ENCODE assay signal across 1 cellular context in genomic region chr20:63980317-63980805, GRCh38.
TF ChIP-seq lines count a peak whose summit lies in the region.

No MANE protein-coding gene starts in this region.

TF ChIP-seq in HepG2, 621 proteins besides CTCF, POLR2A, EP300 and RAD21 (continued from another document and continues in another):
- TF ChIP-seq NR0B2 (CRISPR knock-in tag; IDR thresholded peaks at IDR 0.05) (no peak), YEATS4 (CRISPR knock-in tag; IDR thresholded peaks at IDR 0.05; ENCODE audit: borderline replicate concordance) (no peak), FUBP1 (CRISPR knock-in tag; IDR thresholded peaks at IDR 0.05; ENCODE audit: borderline replicate concordance) (0 out of 2 replicates have a peak, but pooled peaks have one; percentile 34), TRAFD1 (CRISPR knock-in tag; IDR thresholded peaks at IDR 0.05; ENCODE audit: borderline replicate concordance) (no peak), ZNF318 (CRISPR knock-in tag; IDR thresholded peaks at IDR 0.05) (0 out of 2 replicates have a peak, but pooled peaks have one; percentile 67), MXD3 (CRISPR knock-in tag; IDR thresholded peaks at IDR 0.05) (no peak), NFIB (CRISPR knock-in tag; IDR thresholded peaks at IDR 0.05; ENCODE audit: borderline replicate concordance) (no peak), SMAD9 (CRISPR knock-in tag; IDR thresholded peaks at IDR 0.05) (no peak), ZNF674 (CRISPR knock-in tag; IDR thresholded peaks at IDR 0.05; ENCODE audit: low read depth) (peak; percentile 22; the same call in 1 of the 2 replicates), TCF12 (IDR thresholded peaks at IDR 0.05) (no peak), TCF12 (CRISPR knock-in tag; IDR thresholded peaks at IDR 0.05) (no peak), SALL2 (CRISPR knock-in tag; IDR thresholded peaks at IDR 0.05) (peak; percentile 22; the same call in 1 of the 2 replicates), ZNF775 (CRISPR knock-in tag; IDR thresholded peaks at IDR 0.05; ENCODE audit: borderline replicate concordance) (no peak), ZBTB3 (CRISPR knock-in tag; IDR thresholded peaks at IDR 0.05; ENCODE audit: borderline replicate concordance, low read depth) (no peak), CSRNP2 (CRISPR knock-in tag; conservative IDR thresholded peaks at IDR 0.05; ENCODE audit: low read depth) (no peak), RAD51 (IDR thresholded peaks at IDR 0.05; ENCODE audit: borderline replicate concordance) (0 out of 2 replicates have a peak, but pooled peaks have one; percentile 10), ZHX2 (IDR thresholded peaks at IDR 0.05; ENCODE audit: low read depth) (no peak), ZHX2 (CRISPR knock-in tag; IDR thresholded peaks at IDR 0.05; ENCODE audit: borderline replicate concordance) (peak; percentile 24), ZNF709 (CRISPR knock-in tag; IDR thresholded peaks at IDR 0.05) (no peak), RBM22 (optimal IDR thresholded peaks at IDR 0.05; ENCODE audit: low read length) (no peak), IKZF4 (CRISPR knock-in tag; IDR thresholded peaks at IDR 0.05; ENCODE audit: borderline replicate concordance, low read depth, not compliant biosample characterization) (no peak), KDM6A (CRISPR knock-in tag; IDR thresholded peaks at IDR 0.05; ENCODE audit: low read depth) (peak; percentile 4; the same call in 1 of the 2 replicates), SAFB2 (CRISPR knock-in tag; IDR thresholded peaks at IDR 0.05; ENCODE audit: borderline replicate concordance, low read depth) (peak; percentile 78; the same call in 1 of the 2 replicates), ZKSCAN1 (IDR thresholded peaks at IDR 0.05; ENCODE audit: low read length) (no peak), AHDC1 (CRISPR knock-in tag; IDR thresholded peaks at IDR 0.05; ENCODE audit: borderline replicate concordance) (no peak), ZSCAN30 (CRISPR knock-in tag; IDR thresholded peaks at IDR 0.05) (no peak)
